ENCODE assay signal across 23 cellular contexts in genomic region chr9:137900584-137901310, GRCh38. TPM values are rescaled to one million over a fixed set of nuclear protein-coding genes. Genes with fewer than 3 reads are reported as not detected.
"Had no signal": no experiment of that assay in that cellular context is flagged by ENCODE, and none has a peak within 500 bp of the region (broad histone marks: within the 10 kb centered on the region; RNA-seq: fewer than 3 reads in every experiment).

No MANE protein-coding gene starts in this region.

- H3K4me3 Mint-ChIP-seq: activated CD4-positive, alpha-beta memory T cell treated with anti-CD3 and anti-CD28 coated beads for 36 hours; activated naive CD4-positive, alpha-beta T cell treated with anti-CD3 and anti-CD28 coated beads, Interleukin-2, amount 50 U/mL, for 24 hours; brain; mesothelial cell of epicardium; naive thymus-derived CD8-positive, alpha-beta T cell; T-helper 1 cell treated with Interleukin-12 subunit alpha and Interleukin-12 subunit beta and Interleukin-4 antibody, amounts not matched to agents 30 μg/mL and 1 μg/mL, for 36 hours had no signal

- H3K27ac ChIP-seq: foreskin keratinocyte, left lung, neutrophil, ovary, prostate gland, spleen had no signal

- H3K36me3 Mint-ChIP-seq: activated CD4-positive, alpha-beta memory T cell treated with anti-CD3 and anti-CD28 coated beads for 36 hours; activated naive CD4-positive, alpha-beta T cell treated with anti-CD3 and anti-CD28 coated beads, Interleukin-2, amount 50 U/mL, for 24 hours; mesothelial cell of epicardium had no signal

- H3K27me3 ChIP-seq: foreskin keratinocyte, ovary had no signal

- ATAC-seq: foreskin keratinocyte; left lung; naive thymus-derived CD8-positive, alpha-beta T cell had no signal

- DNase-seq: activated CD4-positive, alpha-beta memory T cell treated with anti-CD3 and anti-CD28 coated beads for 36 hours; activated CD4-positive, alpha-beta T cell treated with anti-CD3 and anti-CD28 coated beads for 4 hours; activated CD4-positive, CD25-positive, alpha-beta regulatory T cell; activated gamma-delta T cell; activated T-cell treated with anti-CD3 and anti-CD28 coated beads, Interleukin-2, amount 50 U/mL, for 48 hours; central memory CD4-positive, alpha-beta T cell; effector memory CD4-positive, alpha-beta T cell; foreskin keratinocyte; left lung; naive thymus-derived CD8-positive, alpha-beta T cell; ovary; spleen; stimulated activated CD4-positive, alpha-beta T cell treated with anti-CD3 and anti-CD28 coated beads, Interleukin-4, amount 100 ng/mL, for 1 hour; stimulated activated naive CD4-positive, alpha-beta T cell treated with Interleukin-2 at 50 U/mL for 16 hours; T1000 had no signal

- H3K9me3 ChIP-seq: left lung, neutrophil, ovary, prostate gland had no signal

- H3K9me3 Mint-ChIP-seq: activated naive CD4-positive, alpha-beta T cell treated with anti-CD3 and anti-CD28 coated beads, Interleukin-2, amount 50 U/mL, for 24 hours; T-helper 1 cell treated with Interleukin-12 subunit alpha and Interleukin-12 subunit beta and Interleukin-4 antibody, amounts not matched to agents 30 μg/mL and 1 μg/mL, for 36 hours had no signal

- H3K4me1 ChIP-seq: foreskin keratinocyte, left lung, prostate gland, spleen had no signal

- H3K4me1 Mint-ChIP-seq: activated naive CD4-positive, alpha-beta T cell treated with anti-CD3 and anti-CD28 coated beads, Interleukin-2, amount 50 U/mL, for 24 hours; brain; mesothelial cell of epicardium; naive thymus-derived CD8-positive, alpha-beta T cell had no signal

- H3K27ac Mint-ChIP-seq: activated CD4-positive, alpha-beta memory T cell treated with anti-CD3 and anti-CD28 coated beads for 36 hours; activated naive CD4-positive, alpha-beta T cell treated with anti-CD3 and anti-CD28 coated beads, Interleukin-2, amount 50 U/mL, for 24 hours; brain; mesothelial cell of epicardium; naive thymus-derived CD8-positive, alpha-beta T cell; T-helper 1 cell treated with Interleukin-12 subunit alpha and Interleukin-12 subunit beta and Interleukin-4 antibody, amounts not matched to agents 30 μg/mL and 1 μg/mL, for 36 hours had no signal

- H3K4me3 ChIP-seq: left lung, ovary, prostate gland, spleen had no signal

- H3K36me3 ChIP-seq: left lung, neutrophil, ovary, prostate gland, spleen had no signal

- FAIRE-seq: colon had no signal

- H3K27me3 Mint-ChIP-seq: brain had no signal

RNA-seq across cellular contexts. Expression of gene CACNA1B, which starts 23.2 kb away (rescaled TPM):
- total RNA-seq: naive thymus-derived CD8-positive, alpha-beta T cell; subcutaneous adipose tissue had no signal
- polyA plus RNA-seq: naive thymus-derived CD8-positive, alpha-beta T cell had no signal
